8 cellular contexts compared by ENCODE assay signal in the genomic region with DNA sequence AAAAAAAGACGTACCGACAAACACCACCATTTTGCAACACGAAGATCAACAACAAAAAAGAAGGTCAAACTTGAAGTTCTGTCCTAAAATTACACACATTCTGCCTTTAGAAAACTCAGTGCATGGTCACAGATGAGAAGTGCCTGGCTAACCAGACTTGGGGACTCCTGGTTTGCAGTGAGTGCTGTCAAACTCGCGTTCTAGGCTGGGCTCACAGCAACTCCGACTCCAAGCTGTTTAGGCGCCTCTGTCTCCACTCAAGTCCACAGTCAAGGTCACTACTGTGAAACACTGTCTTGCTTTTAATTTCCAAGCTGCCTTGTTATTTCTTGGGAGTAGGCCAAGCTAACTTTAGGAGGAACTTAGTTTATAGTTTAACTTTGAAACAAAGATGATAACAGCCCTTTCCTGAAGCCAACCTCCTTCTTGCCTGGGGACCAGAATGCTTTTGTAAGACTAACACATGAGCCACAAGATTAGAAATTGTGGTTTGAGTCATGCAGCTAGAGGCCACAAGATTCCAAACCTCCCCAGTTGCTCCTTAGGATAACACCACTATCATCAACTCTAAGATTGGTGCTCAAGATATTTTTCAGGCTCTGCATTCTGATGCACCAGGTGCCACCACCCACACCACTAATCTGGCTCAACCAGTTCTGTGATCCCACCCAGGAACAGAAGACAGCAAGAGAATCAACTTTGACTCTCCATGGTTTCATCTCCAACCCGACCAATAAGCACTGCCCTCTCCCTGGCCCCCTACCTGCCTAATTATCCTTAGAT. TPM values are rescaled to one million over a fixed set of nuclear protein-coding genes. Genes with fewer than 3 reads are reported as not detected.
DNase-seq lines count a peak whose midpoint lies in the region; ATAC-seq and TF ChIP-seq lines count a peak whose summit lies in the region.

No MANE protein-coding gene starts in this region.

- H3K9me3 Mint-ChIP-seq in stimulated activated effector memory CD8-positive, alpha-beta T cell treated with anti-CD3 and anti-CD28 coated beads, Interleukin-12 subunit alpha, Interleukin-12 subunit beta, amount 100 ng/mL, for 72 hours = peaks cover 4% of the 10 kb centered on the region

- no peaks in the 10 kb centered on the region for H3K27me3 Mint-ChIP-seq in T-helper 17 cell

- ATAC-seq in activated CD4-positive, CD25-positive, alpha-beta regulatory T cell treated with anti-CD3 and anti-CD28 coated beads, Interleukin-2, amount 50 U/mL, for 24 hours = no peak
- no peak for ATAC-seq in T-helper 17 cell
- peak; percentile 13 for ATAC-seq in foreskin keratinocyte
- ATAC-seq in stimulated activated effector memory CD8-positive, alpha-beta T cell treated with anti-CD3 and anti-CD28 coated beads, Interleukin-12 subunit alpha, Interleukin-12 subunit beta, amount 100 ng/mL, for 72 hours = no peak

- H3K36me3 Mint-ChIP-seq in T-helper 17 cell (ENCODE audit: low read depth) = no peaks in the 10 kb centered on the region
- peaks cover 16% of the 10 kb centered on the region for H3K36me3 Mint-ChIP-seq in stimulated activated effector memory CD8-positive, alpha-beta T cell treated with anti-CD3 and anti-CD28 coated beads, Interleukin-12 subunit alpha, Interleukin-12 subunit beta, amount 100 ng/mL, for 72 hours

- H3K4me3 Mint-ChIP-seq in T-helper 17 cell = peak overlapping the region; percentile 79
- peak overlapping the region; percentile 72 for H3K4me3 Mint-ChIP-seq in stimulated activated effector memory CD8-positive, alpha-beta T cell treated with anti-CD3 and anti-CD28 coated beads, Interleukin-12 subunit alpha, Interleukin-12 subunit beta, amount 100 ng/mL, for 72 hours

- no peaks in the 10 kb centered on the region for H3K27me3 ChIP-seq in foreskin keratinocyte

- no peak overlapping the region for H3K27ac Mint-ChIP-seq in T-helper 17 cell
- H3K27ac Mint-ChIP-seq in stimulated activated effector memory CD8-positive, alpha-beta T cell treated with anti-CD3 and anti-CD28 coated beads, Interleukin-12 subunit alpha, Interleukin-12 subunit beta, amount 100 ng/mL, for 72 hours = no peak overlapping the region

- H3K27ac ChIP-seq in foreskin keratinocyte = no peak overlapping the region

- TF ChIP-seq CTCF in foreskin keratinocyte (conservative IDR thresholded peaks at IDR 0.05) = no peak

- H3K9me3 ChIP-seq in T-helper 17 cell (ENCODE audit: control insufficient read depth, low read length, poor library complexity, severe bottlenecking) = no peaks in the 10 kb centered on the region

- peak; percentile 17 for DNase-seq in activated CD4-positive, CD25-positive, alpha-beta regulatory T cell treated with anti-CD3 and anti-CD28 coated beads, Interleukin-2, amount 50 U/mL, for 72 hours
- no peak for DNase-seq in T-helper 17 cell
- peak; percentile 41 to 78 for DNase-seq in foreskin keratinocyte
- DNase-seq in stimulated activated effector memory CD8-positive, alpha-beta T cell treated with anti-CD3 and anti-CD28 coated beads, Interleukin-12 subunit alpha, Interleukin-12 subunit beta, amount 100 ng/mL, for 72 hours (ENCODE audit: low spot score in 2 of 2) = no peak
- no peak for DNase-seq in stimulated activated CD8-positive, alpha-beta memory T cell treated with anti-CD3 and anti-CD28 coated beads, Interleukin-4, amount 100 ng/mL, for 48 hours
- DNase-seq in retina = no peak
- no peak for DNase-seq in SK-N-DZ (ENCODE audit: low spot score)

- peaks cover 6% of the 10 kb centered on the region for H3K4me1 Mint-ChIP-seq in T-helper 17 cell
- peaks cover 24% of the 10 kb centered on the region for H3K4me1 Mint-ChIP-seq in stimulated activated effector memory CD8-positive, alpha-beta T cell treated with anti-CD3 and anti-CD28 coated beads, Interleukin-12 subunit alpha, Interleukin-12 subunit beta, amount 100 ng/mL, for 72 hours

- H3K4me1 ChIP-seq in foreskin keratinocyte = no peaks in the 10 kb centered on the region

RNA-seq across cellular contexts. Expression of a gene that starts 1.1 kb away (rescaled TPM):
- 10 to 100 TPM; 10.7 to 13.7 TPM for total RNA-seq in T-helper 17 cell
- total RNA-seq in foreskin keratinocyte = 40.4 and 42.4 TPM in 2 replicates
- 22.6 and 26.3 TPM in 2 replicates for polyA plus RNA-seq in foreskin keratinocyte
- 43.2 and 47.1 TPM in 2 replicates for polyA plus RNA-seq in SK-N-DZ (2014; cell fraction: cytosol; rRNA removed)
- polyA plus RNA-seq in SK-N-DZ (2014; cell fraction: nucleus; rRNA removed) = 26.4 and 39.0 TPM in 2 replicates

RNA-seq across cellular contexts. Expression of a gene that starts 1.7 kb away (rescaled TPM):
- total RNA-seq in T-helper 17 cell (10 to 100 TPM in 1 of 2 donors, 1 to 10 TPM in 1; 10.0 to 22.1 TPM), foreskin keratinocyte (13.9 and 21.7 TPM in 2 replicates)
- polyA plus RNA-seq in foreskin keratinocyte = 15.0 and 25.2 TPM in 2 replicates
- polyA plus RNA-seq in SK-N-DZ (2014; cell fraction: cytosol; rRNA removed) = 44.6 and 45.9 TPM in 2 replicates
- polyA plus RNA-seq in SK-N-DZ (2014; cell fraction: nucleus; rRNA removed) = 27.3 and 34.9 TPM in 2 replicates

Comparison
In these comparisons a context has a peak if more than half of its experiments do, and no peak if none do; other contexts are left out.
1. DNase-seq: peak in activated CD4-positive, CD25-positive, alpha-beta regulatory T cell treated with anti-CD3 and anti-CD28 coated beads, Interleukin-2, amount 50 U/mL, for 72 hours (single experiment) and foreskin keratinocyte (2 of 2); none in T-helper 17 cell (0 of 3), stimulated activated effector memory CD8-positive, alpha-beta T cell treated with anti-CD3 and anti-CD28 coated beads, Interleukin-12 subunit alpha, Interleukin-12 subunit beta, amount 100 ng/mL, for 72 hours (0 of 2), stimulated activated CD8-positive, alpha-beta memory T cell treated with anti-CD3 and anti-CD28 coated beads, Interleukin-4, amount 100 ng/mL, for 48 hours (single experiment), retina (single experiment) and SK-N-DZ (single experiment).